ENCODE assay signal across 21 cellular contexts in genomic region chr5:10343486-10343885, GRCh38.
"Had no signal": no experiment of that assay in that cellular context is flagged by ENCODE, and none has a peak within 500 bp of the region (broad histone marks: within the 10 kb centered on the region; RNA-seq: fewer than 3 reads in every experiment).

No MANE protein-coding gene starts in this region.

- H3K36me3 Mint-ChIP-seq: activated naive CD4-positive, alpha-beta T cell treated with anti-CD3 and anti-CD28 coated beads, Interleukin-2, amount 50 U/mL, for 24 hours; type B pancreatic cell had no signal

- H3K27ac Mint-ChIP-seq: activated CD4-positive, alpha-beta T cell treated with anti-CD3 and anti-CD28 coated beads for 36 hours; activated naive CD4-positive, alpha-beta T cell treated with anti-CD3 and anti-CD28 coated beads, Interleukin-2, amount 50 U/mL, for 24 hours; activated naive CD8-positive, alpha-beta T cell treated with anti-CD3 and anti-CD28 coated beads, Interleukin-2, amount 50 U/mL, for 24 hours; activated T-helper 2 cell treated with anti-CD3 and anti-CD28 coated beads, Interferon-gamma antibody, Interleukin-2, Interleukin-4, amounts not matched to agents 10 μg/mL and 5 μg/mL and 100 μg/mL, durations not matched to agents 14 hours and 24 hours and 36 hours; nephron; type B pancreatic cell had no signal

- ATAC-seq: activated CD4-positive, alpha-beta T cell treated with anti-CD3 and anti-CD28 coated beads for 36 hours; activated naive CD8-positive, alpha-beta T cell treated with anti-CD3 and anti-CD28 coated beads, Interleukin-2, amount 50 U/mL, for 24 hours; activated T-cell treated with anti-CD3 and anti-CD28 coated beads, Interleukin-2, amount 50 U/mL, for 4 hours; left lung; right lobe of liver; stimulated activated naive CD8-positive, alpha-beta T cell treated with anti-CD3 and anti-CD28 coated beads, Interleukin-15, Interleukin-2, amounts not matched to agents 100 U/mL and 50 U/mL, for 24 hours had no signal

- H3K9me3 ChIP-seq: left lung, right lobe of liver, vagina had no signal

- H3K27ac ChIP-seq: left lung, right lobe of liver, skin epidermis, vagina had no signal

- H3K4me3 ChIP-seq: left lung, lung, right lobe of liver, skin epidermis, vagina had no signal

- DNase-seq: activated CD4-positive, alpha-beta T cell treated with anti-CD3 and anti-CD28 coated beads for 36 hours; activated CD4-positive, alpha-beta T cell treated with anti-CD3 and anti-CD28 coated beads, Interleukin-2, amount 50 U/mL, for 48 hours; activated CD4-positive, CD25-positive, alpha-beta regulatory T cell; activated CD8-positive, alpha-beta memory T cell treated with anti-CD3 and anti-CD28 coated beads, Interleukin-2, amount 50 U/mL, for 48 hours; activated naive CD8-positive, alpha-beta T cell treated with anti-CD3 and anti-CD28 coated beads, Interleukin-2, amount 50 U/mL, for 24 hours; activated T-cell treated with anti-CD3 and anti-CD28 coated beads, Interleukin-2, amount 50 U/mL, for 4 hours; amygdala; effector CD8-positive, alpha-beta T cell; erythroblast; left lung; right lobe of liver; stimulated activated CD4-positive, alpha-beta T cell treated with anti-CD3 and anti-CD28 coated beads, Interleukin-12 subunit alpha, Interleukin-12 subunit beta, amount 100 ng/mL, for 4 hours; stimulated activated CD4-positive, alpha-beta T cell treated with anti-CD3 and anti-CD28 coated beads, Interleukin-4, amount 100 ng/mL, for 1 hour; stimulated activated naive CD8-positive, alpha-beta T cell treated with anti-CD3 and anti-CD28 coated beads, Interleukin-15, Interleukin-2, amounts not matched to agents 100 U/mL and 50 U/mL, for 24 hours had no signal

- H3K27me3 ChIP-seq: left lung, right lobe of liver, vagina had no signal

- H3K4me1 Mint-ChIP-seq: activated CD4-positive, alpha-beta T cell treated with anti-CD3 and anti-CD28 coated beads for 36 hours; activated naive CD4-positive, alpha-beta T cell treated with anti-CD3 and anti-CD28 coated beads, Interleukin-2, amount 50 U/mL, for 24 hours; activated naive CD8-positive, alpha-beta T cell treated with anti-CD3 and anti-CD28 coated beads, Interleukin-2, amount 50 U/mL, for 24 hours had no signal

- H3K9me3 Mint-ChIP-seq: activated naive CD4-positive, alpha-beta T cell treated with anti-CD3 and anti-CD28 coated beads, Interleukin-2, amount 50 U/mL, for 24 hours; activated naive CD8-positive, alpha-beta T cell treated with anti-CD3 and anti-CD28 coated beads, Interleukin-2, amount 50 U/mL, for 24 hours; activated T-cell treated with anti-CD3 and anti-CD28 coated beads, Interleukin-2, amount 50 U/mL, for 4 hours; activated T-helper 2 cell treated with anti-CD3 and anti-CD28 coated beads, Interferon-gamma antibody, Interleukin-2, Interleukin-4, amounts not matched to agents 10 μg/mL and 5 μg/mL and 100 μg/mL, durations not matched to agents 14 hours and 24 hours and 36 hours; nephron; type B pancreatic cell had no signal

- H3K36me3 ChIP-seq: left lung, right lobe of liver, vagina had no signal

- H3K4me1 ChIP-seq: left lung, right lobe of liver, vagina had no signal

- H3K27me3 Mint-ChIP-seq: activated CD4-positive, alpha-beta T cell treated with anti-CD3 and anti-CD28 coated beads for 36 hours; activated naive CD4-positive, alpha-beta T cell treated with anti-CD3 and anti-CD28 coated beads, Interleukin-2, amount 50 U/mL, for 24 hours; activated naive CD8-positive, alpha-beta T cell treated with anti-CD3 and anti-CD28 coated beads, Interleukin-2, amount 50 U/mL, for 24 hours; type B pancreatic cell had no signal

- H3K4me3 Mint-ChIP-seq: activated CD4-positive, alpha-beta T cell treated with anti-CD3 and anti-CD28 coated beads for 36 hours; activated naive CD4-positive, alpha-beta T cell treated with anti-CD3 and anti-CD28 coated beads, Interleukin-2, amount 50 U/mL, for 24 hours; activated naive CD8-positive, alpha-beta T cell treated with anti-CD3 and anti-CD28 coated beads, Interleukin-2, amount 50 U/mL, for 24 hours; activated T-cell treated with anti-CD3 and anti-CD28 coated beads, Interleukin-2, amount 50 U/mL, for 4 hours; nephron; type B pancreatic cell had no signal
